In the genomic region with DNA sequence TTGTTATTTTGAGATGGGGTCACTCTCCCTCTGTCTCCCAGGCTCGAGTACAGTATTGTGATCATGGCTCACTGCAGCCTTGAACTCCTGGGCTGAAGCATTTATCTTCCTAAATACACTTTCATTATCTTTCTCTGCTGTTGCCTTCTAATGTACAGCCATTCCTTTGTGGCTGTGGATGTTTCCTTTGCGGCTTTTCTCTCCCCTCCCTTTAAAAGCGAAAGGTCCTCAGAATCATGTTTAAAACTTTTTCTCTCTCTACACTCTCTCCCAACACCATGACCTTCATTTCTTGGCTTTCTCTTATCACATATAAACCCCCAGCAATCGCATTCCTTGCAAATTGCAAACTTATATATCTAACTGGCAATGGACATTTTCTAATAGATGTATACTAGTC, we compare ENCODE assay signal across 34 cellular contexts. TPM values are rescaled to one million over a fixed set of nuclear protein-coding genes. Genes with fewer than 3 reads are reported as not detected.
"Had no signal": no experiment of that assay in that cellular context is flagged by ENCODE, and none has a peak within 500 bp of the region (broad histone marks: within the 10 kb centered on the region; RNA-seq: fewer than 3 reads in every experiment).

No MANE protein-coding gene starts in this region.

- H3K79me2 ChIP-seq: parathyroid adenoma had no signal

- H3K9me3 Mint-ChIP-seq: activated CD4-positive, alpha-beta memory T cell treated with anti-CD3 and anti-CD28 coated beads, Interleukin-2, amount 10 ng/mL, durations not matched to agents 7 days and 5 days; activated naive CD4-positive, alpha-beta T cell treated with anti-CD3 and anti-CD28 coated beads for 36 hours; nephron progenitor cell; stimulated activated effector memory CD8-positive, alpha-beta T cell treated with anti-CD3 and anti-CD28 coated beads, Interleukin-12 subunit alpha, Interleukin-12 subunit beta, amount 100 ng/mL, for 72 hours; T-cell had no signal

- FAIRE-seq: endothelial cell of umbilical vein, keratinocyte had no signal

- H3K9ac ChIP-seq: parathyroid adenoma had no signal

- ATAC-seq: activated CD4-positive, CD25-positive, alpha-beta regulatory T cell treated with anti-CD3 and anti-CD28 coated beads, Interleukin-2, amount 50 U/mL, for 24 hours; activated CD8-positive, alpha-beta memory T cell treated with anti-CD3 and anti-CD28 coated beads, Interleukin-2, amount 10 ng/mL, durations not matched to agents 7 days and 5 days; gastroesophageal sphincter; left cardiac atrium; psoas muscle; stimulated activated effector memory CD8-positive, alpha-beta T cell treated with anti-CD3 and anti-CD28 coated beads, Interleukin-12 subunit alpha, Interleukin-12 subunit beta, amount 100 ng/mL, for 72 hours; T-cell had no signal

- H3K36me3 ChIP-seq: breast epithelium, gastroesophageal sphincter, sigmoid colon, suprapubic skin, tibial artery, WERI-Rb-1 had no signal

- DNase-seq: activated CD4-positive, alpha-beta memory T cell treated with anti-CD3 and anti-CD28 coated beads, Interleukin-2, amount 10 ng/mL, durations not matched to agents 7 days and 5 days; activated CD4-positive, alpha-beta T cell treated with anti-CD3 and anti-CD28 coated beads for 48 hours; activated CD8-positive, alpha-beta memory T cell treated with anti-CD3 and anti-CD28 coated beads, Interleukin-2, amount 10 ng/mL, durations not matched to agents 7 days and 5 days; activated naive CD4-positive, alpha-beta T cell treated with anti-CD3 and anti-CD28 coated beads for 36 hours; activated T-cell treated with anti-CD3 and anti-CD28 coated beads, Interleukin-2, amount 50 U/mL, for 48 hours; central memory CD4-positive, alpha-beta T cell; head of caudate nucleus; hippocampal formation; left cardiac atrium; mammary epithelial cell; naive B cell; nephron progenitor cell; nucleus accumbens; psoas muscle; sigmoid colon; small intestine; stimulated activated CD4-positive, alpha-beta T cell treated with anti-CD3 and anti-CD28 coated beads, Interleukin-4, amount 100 ng/mL, for 24 hours; T-cell; T-helper 9 cell; tibial artery; WERI-Rb-1 had no signal

- H3K4me1 ChIP-seq: breast epithelium, gastroesophageal sphincter, parathyroid adenoma, psoas muscle, sigmoid colon, suprapubic skin, tibial artery had no signal

- H3K27ac ChIP-seq: breast epithelium, gastroesophageal sphincter, parathyroid adenoma, psoas muscle, sigmoid colon, suprapubic skin, tibial artery, WERI-Rb-1 had no signal

- H3K36me3 Mint-ChIP-seq: activated CD8-positive, alpha-beta memory T cell treated with anti-CD3 and anti-CD28 coated beads, Interleukin-2, amount 10 ng/mL, durations not matched to agents 7 days and 5 days; naive B cell; stimulated activated effector memory CD8-positive, alpha-beta T cell treated with anti-CD3 and anti-CD28 coated beads, Interleukin-12 subunit alpha, Interleukin-12 subunit beta, amount 100 ng/mL, for 72 hours; T-cell had no signal

- H2AFZ ChIP-seq: parathyroid adenoma had no signal

- H3K9me3 ChIP-seq: breast epithelium, gastroesophageal sphincter, psoas muscle, sigmoid colon, suprapubic skin, tibial artery had no signal

- H3K27ac Mint-ChIP-seq: activated CD4-positive, alpha-beta memory T cell treated with anti-CD3 and anti-CD28 coated beads, Interleukin-2, amount 10 ng/mL, durations not matched to agents 7 days and 5 days; activated CD8-positive, alpha-beta memory T cell treated with anti-CD3 and anti-CD28 coated beads, Interleukin-2, amount 10 ng/mL, durations not matched to agents 7 days and 5 days; activated naive CD4-positive, alpha-beta T cell treated with anti-CD3 and anti-CD28 coated beads for 36 hours; nephron progenitor cell; stimulated activated effector memory CD8-positive, alpha-beta T cell treated with anti-CD3 and anti-CD28 coated beads, Interleukin-12 subunit alpha, Interleukin-12 subunit beta, amount 100 ng/mL, for 72 hours; T-cell had no signal

- H3K4me3 ChIP-seq: breast epithelium, gastroesophageal sphincter, psoas muscle, sigmoid colon, suprapubic skin, tibial artery had no signal

- H3K4me3 Mint-ChIP-seq: activated CD4-positive, alpha-beta memory T cell treated with anti-CD3 and anti-CD28 coated beads, Interleukin-2, amount 10 ng/mL, durations not matched to agents 7 days and 5 days; activated CD8-positive, alpha-beta memory T cell treated with anti-CD3 and anti-CD28 coated beads, Interleukin-2, amount 10 ng/mL, durations not matched to agents 7 days and 5 days; activated naive CD4-positive, alpha-beta T cell treated with anti-CD3 and anti-CD28 coated beads for 36 hours; nephron progenitor cell; stimulated activated effector memory CD8-positive, alpha-beta T cell treated with anti-CD3 and anti-CD28 coated beads, Interleukin-12 subunit alpha, Interleukin-12 subunit beta, amount 100 ng/mL, for 72 hours had no signal

RNA-seq across cellular contexts. Expression of a gene that starts 1.6 kb away (rescaled TPM):
- total RNA-seq: activated CD4-positive, alpha-beta memory T cell treated with anti-CD3 and anti-CD28 coated beads, Interleukin-2, amount 10 ng/mL, durations not matched to agents 7 days and 5 days; activated CD8-positive, alpha-beta memory T cell treated with anti-CD3 and anti-CD28 coated beads, Interleukin-2, amount 10 ng/mL, durations not matched to agents 7 days and 5 days; activated naive CD4-positive, alpha-beta T cell treated with anti-CD3 and anti-CD28 coated beads for 36 hours; breast epithelium; endothelial cell of umbilical vein; fibroblast of lung; fibroblast of villous mesenchyme; gastroesophageal sphincter; left cardiac atrium; liver; mammary epithelial cell; psoas muscle; suprapubic skin; T-cell; urinary bladder had no signal
- polyA plus RNA-seq: endothelial cell of umbilical vein, esophagus, fibroblast of lung, keratinocyte, liver, mammary epithelial cell, psoas muscle, small intestine, urinary bladder had no signal

RNA-seq across cellular contexts. Expression of a gene that starts 15.8 kb away (rescaled TPM):
- total RNA-seq: activated CD4-positive, alpha-beta memory T cell treated with anti-CD3 and anti-CD28 coated beads, Interleukin-2, amount 10 ng/mL, durations not matched to agents 7 days and 5 days; activated CD8-positive, alpha-beta memory T cell treated with anti-CD3 and anti-CD28 coated beads, Interleukin-2, amount 10 ng/mL, durations not matched to agents 7 days and 5 days; activated naive CD4-positive, alpha-beta T cell treated with anti-CD3 and anti-CD28 coated beads for 36 hours; breast epithelium; endothelial cell of umbilical vein; fibroblast of lung; fibroblast of villous mesenchyme; gastroesophageal sphincter; left cardiac atrium; liver; mammary epithelial cell; psoas muscle; sigmoid colon; suprapubic skin; T-cell; urinary bladder had no signal
- polyA plus RNA-seq: endothelial cell of umbilical vein, esophagus, fibroblast of lung, keratinocyte, liver, mammary epithelial cell, psoas muscle, sigmoid colon, small intestine, urinary bladder had no signal

RNA-seq across cellular contexts. Expression of a gene that starts 25.3 kb away (rescaled TPM):
- total RNA-seq: activated CD4-positive, alpha-beta memory T cell treated with anti-CD3 and anti-CD28 coated beads, Interleukin-2, amount 10 ng/mL, durations not matched to agents 7 days and 5 days; activated CD8-positive, alpha-beta memory T cell treated with anti-CD3 and anti-CD28 coated beads, Interleukin-2, amount 10 ng/mL, durations not matched to agents 7 days and 5 days; activated naive CD4-positive, alpha-beta T cell treated with anti-CD3 and anti-CD28 coated beads for 36 hours; breast epithelium; endothelial cell of umbilical vein; fibroblast of lung; fibroblast of villous mesenchyme; gastroesophageal sphincter; left cardiac atrium; liver; mammary epithelial cell; psoas muscle; sigmoid colon; suprapubic skin; T-cell; urinary bladder had no signal
- polyA plus RNA-seq: endothelial cell of umbilical vein, esophagus, fibroblast of lung, keratinocyte, liver, mammary epithelial cell, psoas muscle, sigmoid colon, small intestine, urinary bladder had no signal

RNA-seq across cellular contexts. Expression of a gene that starts 32.9 kb away (rescaled TPM):
- total RNA-seq: activated CD4-positive, alpha-beta memory T cell treated with anti-CD3 and anti-CD28 coated beads, Interleukin-2, amount 10 ng/mL, durations not matched to agents 7 days and 5 days; activated CD8-positive, alpha-beta memory T cell treated with anti-CD3 and anti-CD28 coated beads, Interleukin-2, amount 10 ng/mL, durations not matched to agents 7 days and 5 days; activated naive CD4-positive, alpha-beta T cell treated with anti-CD3 and anti-CD28 coated beads for 36 hours; breast epithelium; endothelial cell of umbilical vein; fibroblast of lung; fibroblast of villous mesenchyme; gastroesophageal sphincter; left cardiac atrium; liver; mammary epithelial cell; psoas muscle; sigmoid colon; suprapubic skin; T-cell; urinary bladder had no signal
- polyA plus RNA-seq: endothelial cell of umbilical vein, esophagus, fibroblast of lung, keratinocyte, liver, mammary epithelial cell, psoas muscle, sigmoid colon, small intestine, urinary bladder had no signal
